In genomic region chr2:230308402-230309000, GRCh38 we compare ENCODE assay signal across 30 cellular contexts. TPM values are rescaled to one million over a fixed set of nuclear protein-coding genes. Genes with fewer than 3 reads are reported as not detected.
"Had no signal": no experiment of that assay in that cellular context is flagged by ENCODE, and none has a peak within 500 bp of the region (broad histone marks: within the 10 kb centered on the region; RNA-seq: fewer than 3 reads in every experiment).

No MANE protein-coding gene starts in this region.

- H3K27ac ChIP-seq: ascending aorta, breast epithelium, cardiac muscle cell, colonic mucosa, dorsolateral prefrontal cortex, esophagus muscularis mucosa, foreskin keratinocyte, gastrocnemius medialis, heart right ventricle had no signal

- H3K4me3 ChIP-seq: ascending aorta, breast epithelium, cardiac muscle cell, colonic mucosa, dorsolateral prefrontal cortex, esophagus muscularis mucosa, gastrocnemius medialis, heart right ventricle had no signal

- H3K4me1 Mint-ChIP-seq: activated CD4-positive, alpha-beta T cell treated with anti-CD3 and anti-CD28 coated beads for 36 hours; brain had no signal

- H3K36me3 ChIP-seq: ascending aorta, breast epithelium, cardiac muscle cell, colonic mucosa, esophagus muscularis mucosa, gastrocnemius medialis, heart right ventricle had no signal

- H3K27me3 ChIP-seq: ascending aorta, breast epithelium, cardiac muscle cell, colonic mucosa, dorsolateral prefrontal cortex, esophagus muscularis mucosa, foreskin keratinocyte, gastrocnemius medialis, heart right ventricle had no signal

- H3K4me1 ChIP-seq: ascending aorta, breast epithelium, colonic mucosa, esophagus muscularis mucosa, gastrocnemius medialis, heart right ventricle had no signal

- H3K9me3 ChIP-seq: ascending aorta, colonic mucosa, esophagus muscularis mucosa, gastrocnemius medialis had no signal

- DNase-seq: activated CD4-positive, alpha-beta T cell treated with anti-CD3 and anti-CD28 coated beads for 36 hours; activated CD4-positive, alpha-beta T cell treated with anti-CD3 and anti-CD28 coated beads, Interleukin-2, amount 50 U/mL, for 1 hour; activated CD4-positive, alpha-beta T cell treated with anti-CD3 and anti-CD28 coated beads, Interleukin-2, amount 50 U/mL, for 48 hours; activated CD4-positive, CD25-positive, alpha-beta regulatory T cell; activated CD4-positive, CD25-positive, alpha-beta regulatory T cell treated with anti-CD3 and anti-CD28 coated beads, Interleukin-2, amount 50 U/mL, for 72 hours; activated CD8-positive, alpha-beta memory T cell treated with anti-CD3 and anti-CD28 coated beads for 24 hours; activated CD8-positive, alpha-beta T cell treated with anti-CD3 and anti-CD28 coated beads for 36 hours; activated gamma-delta T cell; activated naive CD4-positive, alpha-beta T cell; activated naive CD4-positive, alpha-beta T cell treated with anti-CD3 and anti-CD28 coated beads, Interleukin-2, amount 50 U/mL, for 16 hours; activated T-cell treated with anti-CD3 and anti-CD28 coated beads, Interleukin-2, amount 50 U/mL, for 48 hours; central memory CD4-positive, alpha-beta T cell; cerebellar nuclear complex; colonic mucosa; dorsolateral prefrontal cortex; effector memory CD4-positive, alpha-beta T cell; erythroblast; foreskin keratinocyte; gastrocnemius medialis; glutamatergic neuron; heart right ventricle; T-helper 1 cell; T-helper 2 cell had no signal

- H3K4me3 Mint-ChIP-seq: activated CD4-positive, alpha-beta T cell treated with anti-CD3 and anti-CD28 coated beads for 36 hours; activated CD8-positive, alpha-beta T cell treated with anti-CD3 and anti-CD28 coated beads for 36 hours; activated naive CD8-positive, alpha-beta T cell; brain; dendritic cell treated with granulocyte-macrophage colony-stimulating factor and Interleukin-4, amounts not matched to agents 40 ng/mL and 50 ng/mL, for 4 days had no signal

- H3K27me3 Mint-ChIP-seq: activated CD4-positive, alpha-beta T cell treated with anti-CD3 and anti-CD28 coated beads for 36 hours; activated CD8-positive, alpha-beta T cell treated with anti-CD3 and anti-CD28 coated beads for 36 hours; activated naive CD8-positive, alpha-beta T cell; dendritic cell treated with granulocyte-macrophage colony-stimulating factor and Interleukin-4, amounts not matched to agents 40 ng/mL and 50 ng/mL, for 4 days had no signal

- H3K36me3 Mint-ChIP-seq: brain had no signal

- ATAC-seq: activated CD4-positive, alpha-beta T cell treated with anti-CD3 and anti-CD28 coated beads for 36 hours; activated CD8-positive, alpha-beta T cell treated with anti-CD3 and anti-CD28 coated beads for 36 hours; foreskin keratinocyte; gastrocnemius medialis had no signal

- H3K27ac Mint-ChIP-seq: activated CD4-positive, alpha-beta T cell treated with anti-CD3 and anti-CD28 coated beads for 36 hours; activated CD8-positive, alpha-beta T cell treated with anti-CD3 and anti-CD28 coated beads for 36 hours; brain; dendritic cell treated with granulocyte-macrophage colony-stimulating factor and Interleukin-4, amounts not matched to agents 40 ng/mL and 50 ng/mL, for 4 days had no signal

RNA-seq across cellular contexts. Expression of gene SP140L, which starts 18.5 kb away (rescaled TPM):
- polyA plus RNA-seq: cardiac muscle cell had no signal
